ENCODE assay signal across 10 cellular contexts in the genomic region with DNA sequence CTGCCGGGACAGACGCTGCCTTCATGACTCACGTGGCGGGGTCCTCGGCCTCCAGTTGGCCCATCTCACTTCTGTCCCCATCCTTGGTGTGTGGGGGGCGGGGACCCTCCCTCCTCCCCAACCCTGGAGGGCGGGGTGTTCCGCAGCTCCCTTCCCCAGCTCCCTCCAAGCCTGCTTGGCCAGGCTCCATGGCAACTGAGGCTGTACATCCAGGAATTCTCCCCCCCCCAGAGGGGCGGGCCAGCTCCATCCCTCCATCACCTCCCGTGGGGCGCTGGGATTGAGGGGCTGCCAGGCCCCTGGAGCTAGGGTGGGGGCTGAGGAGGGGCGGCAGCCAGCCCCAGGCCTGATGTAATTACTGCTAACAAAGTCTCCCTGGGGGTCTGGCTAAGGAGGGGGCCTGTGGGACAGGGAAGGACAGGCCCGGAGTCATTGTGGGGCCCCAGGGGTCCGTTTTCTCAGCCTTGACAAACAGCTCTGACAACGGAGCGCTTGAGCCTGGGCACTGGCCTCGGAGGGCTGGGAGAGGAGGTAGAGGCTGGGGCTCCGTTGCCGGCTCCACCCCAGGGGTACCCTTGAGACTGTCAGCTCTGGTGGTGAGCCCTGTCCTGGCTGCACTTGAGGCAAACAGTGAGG. TPM values are rescaled to one million over a fixed set of nuclear protein-coding genes. Genes with fewer than 3 reads are reported as not detected.
DNase-seq lines count a peak whose midpoint lies in the region; ATAC-seq, FAIRE-seq and TF ChIP-seq lines count a peak whose summit lies in the region.
"Had no signal": no experiment of that assay in that cellular context is flagged by ENCODE, and none has a peak within 500 bp of the region (broad histone marks: within the 10 kb centered on the region; RNA-seq: fewer than 3 reads in every experiment).

No MANE protein-coding gene starts in this region.

- peak overlapping the region; percentile 27 for H3K9ac ChIP-seq in endothelial cell of umbilical vein (replicated peaks; ENCODE audit: extremely low read depth, insufficient read depth, low read length)
- H3K9ac ChIP-seq: parathyroid adenoma had no signal

- intact Hi-C loops in endothelial cell of umbilical vein (cut with micrococcal nuclease): no loop called here

- no peaks in the 10 kb centered on the region for H3K9me3 ChIP-seq in endothelial cell of umbilical vein (replicated peaks; ENCODE audit: control insufficient read depth, insufficient read depth, low read length)
- H3K9me3 ChIP-seq: SJSA1 had no signal

- DNase-seq in NCI-H2227 (lab: John Stamatoyannopoulos, UW; ENCODE audit: unreplicated experiment) (peak; percentile 82), endothelial cell of umbilical vein (ENCODE audit: low read depth, low spot score) (peak; percentile 23), retina (peak; percentile 84), NCI-H1694 (lab: John Stamatoyannopoulos, UW) (no peak), T-helper 2 cell (no peak)

- H3K36me3 ChIP-seq in endothelial cell of umbilical vein (ENCODE audit: control insufficient read depth in 2 of 2, extremely low read depth in 1 of 2, insufficient read depth in 2 of 2, low read length in 2 of 2): peaks cover 12 to 33% of the 10 kb centered on the region in 2 experiments

- POLR2A ChIA-PET in endothelial cell of umbilical vein (lab: Charles Lee): interaction anchor here (0.5 to 3.6 kb wide), 2 partner anchors 7 to 82 kb away, joined by 3 to 20 read pairs; no protein-coding TSS in a partner anchor

- no peak for TF ChIP-seq CTCF in endothelial cell of umbilical vein (IDR thresholded peaks at IDR 0.05; ENCODE audit: extremely low read depth in 1 of 2, insufficient read depth in 1 of 2, low read depth in 1 of 2, low read length in 2 of 2)

- dilution Hi-C loops in endothelial cell of umbilical vein (cut with MboI; ENCODE audit: extremely low pct_ligation_motif_present, low sequenced_read_pairs): no loop called here

- H3K79me2 ChIP-seq in endothelial cell of umbilical vein (ENCODE audit: control insufficient read depth, insufficient read depth, low read length): peaks cover 68% of the 10 kb centered on the region
- H3K79me2 ChIP-seq: parathyroid adenoma had no signal

- ATAC-seq in GM18517 (IDR thresholded peaks at IDR 0.05; ENCODE audit: unreplicated experiment): no peak

- no peak overlapping the region for H2AFZ ChIP-seq in endothelial cell of umbilical vein (ENCODE audit: low read depth, low read length)
- H2AFZ ChIP-seq: parathyroid adenoma had no signal

- no peak overlapping the region for H3K4me2 ChIP-seq in endothelial cell of umbilical vein (ENCODE audit: insufficient read depth, low read length)

- peak; percentile 82 for FAIRE-seq in endothelial cell of umbilical vein (lab: Jason Lieb, UNC)

- no peaks in the 10 kb centered on the region for H3K27me3 ChIP-seq in endothelial cell of umbilical vein (ENCODE audit: control insufficient read depth in 2 of 2, insufficient read depth in 2 of 2, low read length in 2 of 2)
- H3K27me3 ChIP-seq: SJSA1 had no signal

- TF ChIP-seq POLR2A in endothelial cell of umbilical vein (IDR thresholded peaks at IDR 0.05; ENCODE audit: low read depth, low read length): no peak

- H3K27ac ChIP-seq in endothelial cell of umbilical vein (ENCODE audit: insufficient read depth, low read depth, low read length): peak overlapping the region; percentile 66
- H3K27ac ChIP-seq: parathyroid adenoma, SJSA1 had no signal

- H3K9me1 ChIP-seq in endothelial cell of umbilical vein (replicated peaks; ENCODE audit: control insufficient read depth, extremely low read depth, insufficient read depth, low read length): no peaks in the 10 kb centered on the region

- no peak overlapping the region for H3K4me3 ChIP-seq in endothelial cell of umbilical vein (replicated peaks in 1 of 3; ENCODE audit: insufficient read depth in 1 of 3, low read depth in 1 of 3, low read length in 3 of 3)
- H3K4me3 ChIP-seq: SJSA1 had no signal

- H4K20me1 ChIP-seq in endothelial cell of umbilical vein (replicated peaks; ENCODE audit: control insufficient read depth, extremely low read depth, insufficient read depth, low read length): no peaks in the 10 kb centered on the region

- no TSS peak for BruUV-seq in endothelial cell of umbilical vein (replicated peaks; lab: Mats Ljungman, UMichigan)

- CTCF ChIA-PET in endothelial cell of umbilical vein (lab: Charles Lee): interaction anchor here (1.4 to 2.6 kb wide), 2 partner anchors 9 to 27 kb away, joined by 3 to 21 read pairs; no protein-coding TSS in a partner anchor

- peaks cover 63% of the 10 kb centered on the region for H3K4me1 ChIP-seq in endothelial cell of umbilical vein (ENCODE audit: control insufficient read depth, extremely low read depth, insufficient read depth, low read length)
- H3K4me1 ChIP-seq: parathyroid adenoma, SJSA1 had no signal

TF ChIP-seq in endothelial cell of umbilical vein, 7 proteins besides CTCF, POLR2A, EP300 and RAD21:
- no peak for TF ChIP-seq FOS (IDR thresholded peaks at IDR 0.05; ENCODE audit: borderline replicate concordance, insufficient read depth, low read length)
- TF ChIP-seq POLR2AphosphoS5 (IDR thresholded peaks at IDR 0.05; ENCODE audit: insufficient read depth, low read depth, low read length): no peak
- no peak for TF ChIP-seq MYC (IDR thresholded peaks at IDR 0.05; ENCODE audit: low read depth, low read length)
- TF ChIP-seq GATA2 (IDR thresholded peaks at IDR 0.05; ENCODE audit: insufficient read depth, insufficient read length, low read depth, low read length): no peak
- no peak for TF ChIP-seq JUN (IDR thresholded peaks at IDR 0.05; ENCODE audit: borderline replicate concordance, insufficient read depth, insufficient read length, low read depth)
- TF ChIP-seq EZH2 (IDR thresholded peaks at IDR 0.05; ENCODE audit: borderline replicate concordance, low read depth, low read length, severe bottlenecking): no peak
- TF ChIP-seq, protein P1, sequence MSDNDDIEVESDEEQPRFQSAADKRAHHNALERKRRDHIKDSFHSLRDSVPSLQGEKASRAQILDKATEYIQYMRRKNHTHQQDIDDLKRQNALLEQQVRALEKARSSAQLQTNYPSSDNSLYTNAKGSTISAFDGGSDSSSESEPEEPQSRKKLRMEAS (IDR thresholded peaks at IDR 0.05; ENCODE audit: insufficient read depth, insufficient read length): no peak
TF ChIP-seq in endothelial cell of umbilical vein: peak in this region for 0.

RNA-seq across cellular contexts. Expression of a gene that starts 8.0 kb away (rescaled TPM):
- 242 and 253 TPM in 2 replicates for total RNA-seq in endothelial cell of umbilical vein
- 441 and 642 TPM in 2 replicates for polyA plus RNA-seq in endothelial cell of umbilical vein
- 200 and 310 TPM in 2 replicates for polyA plus RNA-seq in endothelial cell of umbilical vein (2011; cell fraction: cytosol; rRNA removed)
- 230 and 265 TPM in 2 replicates for polyA plus RNA-seq in endothelial cell of umbilical vein (2011; cell fraction: nucleus; rRNA removed)
- polyA plus RNA-seq in endothelial cell of umbilical vein (2012): 68.8 and 103 TPM in 2 replicates
- 152 and 193 TPM in 2 replicates for polyA minus RNA-seq in endothelial cell of umbilical vein
- polyA minus RNA-seq in endothelial cell of umbilical vein (2011; cell fraction: cytosol; rRNA and poly(A)+ RNA removed): not detected
- polyA minus RNA-seq in endothelial cell of umbilical vein (2011; cell fraction: nucleus; rRNA and poly(A)+ RNA removed): 53.0 and 89.3 TPM in 2 replicates
- total RNA-seq: activated CD8-positive, alpha-beta memory T cell treated with anti-CD3 and anti-CD28 coated beads for 36 hours; bronchial epithelial cell; SJSA1 had no signal

RNA-seq across cellular contexts. Expression of a gene that starts 22.4 kb away (rescaled TPM):
- total RNA-seq in endothelial cell of umbilical vein: not detected in 2 replicates
- polyA plus RNA-seq in endothelial cell of umbilical vein: not detected in 2 replicates
- not detected in 2 replicates for polyA plus RNA-seq in endothelial cell of umbilical vein (2011; cell fraction: cytosol; rRNA removed)
- polyA plus RNA-seq in endothelial cell of umbilical vein (2011; cell fraction: nucleus; rRNA removed): 0.05 and 0.27 TPM in 2 replicates
- not detected in 2 replicates for polyA plus RNA-seq in endothelial cell of umbilical vein (2012)
- polyA minus RNA-seq in endothelial cell of umbilical vein: not detected in 2 replicates
- not detected for polyA minus RNA-seq in endothelial cell of umbilical vein (2011; cell fraction: cytosol; rRNA and poly(A)+ RNA removed)
- polyA minus RNA-seq in endothelial cell of umbilical vein (2011; cell fraction: nucleus; rRNA and poly(A)+ RNA removed): not detected in 2 replicates
- total RNA-seq: bronchial epithelial cell, SJSA1 had no signal

RNA-seq across cellular contexts. Expression of a gene that starts 28.0 kb away (rescaled TPM):
- not detected in 2 replicates for total RNA-seq in endothelial cell of umbilical vein
- 0.17 TPM in 1 of 2 replicates, not detected in the other for polyA plus RNA-seq in endothelial cell of umbilical vein
- not detected in 2 replicates for polyA plus RNA-seq in endothelial cell of umbilical vein (2011; cell fraction: cytosol; rRNA removed)
- not detected in 2 replicates for polyA plus RNA-seq in endothelial cell of umbilical vein (2011; cell fraction: nucleus; rRNA removed)
- not detected in 2 replicates for polyA plus RNA-seq in endothelial cell of umbilical vein (2012)
- not detected in 2 replicates for polyA minus RNA-seq in endothelial cell of umbilical vein
- not detected for polyA minus RNA-seq in endothelial cell of umbilical vein (2011; cell fraction: cytosol; rRNA and poly(A)+ RNA removed)
- not detected in 2 replicates for polyA minus RNA-seq in endothelial cell of umbilical vein (2011; cell fraction: nucleus; rRNA and poly(A)+ RNA removed)
- total RNA-seq: activated CD8-positive, alpha-beta memory T cell treated with anti-CD3 and anti-CD28 coated beads for 36 hours; bronchial epithelial cell; SJSA1 had no signal

RNA-seq across cellular contexts. Expression of a gene that starts 33.1 kb away (rescaled TPM):
- total RNA-seq in endothelial cell of umbilical vein: 43.0 and 45.5 TPM in 2 replicates
- polyA plus RNA-seq in endothelial cell of umbilical vein: 55.3 and 72.1 TPM in 2 replicates
- 31.4 and 42.0 TPM in 2 replicates for polyA plus RNA-seq in endothelial cell of umbilical vein (2011; cell fraction: cytosol; rRNA removed)
- polyA plus RNA-seq in endothelial cell of umbilical vein (2011; cell fraction: nucleus; rRNA removed): 33.3 and 33.9 TPM in 2 replicates
- 26.9 and 34.8 TPM in 2 replicates for polyA plus RNA-seq in endothelial cell of umbilical vein (2012)
- polyA minus RNA-seq in endothelial cell of umbilical vein: 25.6 and 28.5 TPM in 2 replicates
- 92.9 TPM for polyA minus RNA-seq in endothelial cell of umbilical vein (2011; cell fraction: cytosol; rRNA and poly(A)+ RNA removed)
- polyA minus RNA-seq in endothelial cell of umbilical vein (2011; cell fraction: nucleus; rRNA and poly(A)+ RNA removed): 9.0 and 14.7 TPM in 2 replicates

RNA-seq across cellular contexts. Expression of a gene that starts 37.7 kb away (rescaled TPM):
- not detected in 2 replicates for total RNA-seq in endothelial cell of umbilical vein
- not detected in 2 replicates for polyA plus RNA-seq in endothelial cell of umbilical vein
- not detected in 2 replicates for polyA plus RNA-seq in endothelial cell of umbilical vein (2011; cell fraction: cytosol; rRNA removed)
- not detected in 2 replicates for polyA plus RNA-seq in endothelial cell of umbilical vein (2011; cell fraction: nucleus; rRNA removed)
- polyA plus RNA-seq in endothelial cell of umbilical vein (2012): not detected in 2 replicates
- polyA minus RNA-seq in endothelial cell of umbilical vein: not detected in 2 replicates
- not detected for polyA minus RNA-seq in endothelial cell of umbilical vein (2011; cell fraction: cytosol; rRNA and poly(A)+ RNA removed)
- polyA minus RNA-seq in endothelial cell of umbilical vein (2011; cell fraction: nucleus; rRNA and poly(A)+ RNA removed): not detected in 2 replicates
- total RNA-seq: activated CD8-positive, alpha-beta memory T cell treated with anti-CD3 and anti-CD28 coated beads for 36 hours; bronchial epithelial cell; SJSA1 had no signal

Comparison
In these comparisons a context has a peak if more than half of its experiments do, and no peak if none do; other contexts are left out.
1. DNase-seq: peak in NCI-H2227 (single experiment), endothelial cell of umbilical vein (single experiment) and retina (single experiment); none in NCI-H1694 (single experiment) and T-helper 2 cell (0 of 5).